Comparison of ENCODE assay signal across 9 cellular contexts in genomic region chr19:39792999-39793546, GRCh38. TPM values are rescaled to one million over a fixed set of nuclear protein-coding genes. Genes with fewer than 3 reads are reported as not detected.
A peak's percentile ranks its signal among the peaks of the same experiment; 100 is the strongest.
DNase-seq lines count a peak whose midpoint lies in the region; TF ChIP-seq lines count a peak whose summit lies in the region.
"Had no signal": no experiment of that assay in that cellular context is flagged by ENCODE, and none has a peak within 500 bp of the region (broad histone marks: within the 10 kb centered on the region; RNA-seq: fewer than 3 reads in every experiment).

No MANE protein-coding gene starts in this region.

- H3K9ac ChIP-seq in GM23248, result no peak overlapping the region
- no peak overlapping the region for H3K9ac ChIP-seq in trophoblast cell (ENCODE audit: low read length)

- CTCF ChIA-PET in CD4-positive, alpha-beta memory T cell (lab: Charles Lee; ENCODE audit: partially characterized antibody), result interaction anchor here (0.9 to 8.2 kb wide), 19 partner anchors 9 to 842 kb away, joined by 3 to 168 read pairs (median 6); partner anchors contain the start of genes DYRK1B, FBL and PSMC4

- POLR2A ChIA-PET in CD4-positive, alpha-beta memory T cell (lab: Charles Lee; ENCODE audit: partially characterized antibody), result interaction anchor here (0.6 to 2.2 kb wide), 2 partner anchors 52 to 226 kb away, joined by 4 to 16 read pairs; partner anchors contain the start of gene FBL

- H3K9me3 Mint-ChIP-seq in CD4-positive, alpha-beta memory T cell, result peaks cover under 1 to 12% (median 8%) of the 10 kb centered on the region in 8 donors

- no peak overlapping the region for H2BK12ac ChIP-seq in trophoblast cell (ENCODE audit: low read length)

- no peak overlapping the region for H4K12ac ChIP-seq in trophoblast cell (ENCODE audit: low read depth, low read length)

- no peak overlapping the region for H3K14ac ChIP-seq in trophoblast cell (ENCODE audit: low read length)

- TF ChIP-seq CTCF in thyroid gland (IDR thresholded peaks at IDR 0.05), result peak; percentile 64 to 93 (median 88)

- H3F3A ChIP-seq in GM23248 (ENCODE audit: insufficient read depth), result no peaks in the 10 kb centered on the region

- H2AFZ ChIP-seq in GM23248 (peak overlapping the region; percentile 97), trophoblast cell (ENCODE audit: insufficient read depth, low read length, poor library complexity) (peak overlapping the region; percentile 57)

- H3K23ac ChIP-seq in trophoblast cell (ENCODE audit: low read length), result no peak overlapping the region

- H3K9me2 ChIP-seq in GM23248 (ENCODE audit: insufficient read depth), result no peaks in the 10 kb centered on the region

- H3K4me1 ChIP-seq in CD4-positive, alpha-beta memory T cell (ENCODE audit: insufficient read depth, low read length), result peaks cover 3% of the 10 kb centered on the region
- H3K4me1 ChIP-seq in GM23248 (ENCODE audit: insufficient read depth), result no peaks in the 10 kb centered on the region
- H3K4me1 ChIP-seq in trophoblast cell (ENCODE audit: control insufficient read depth in 1 of 2, insufficient read depth in 2 of 2, low read length in 2 of 2), result no peaks in the 10 kb centered on the region
- no peaks in the 10 kb centered on the region for H3K4me1 ChIP-seq in thyroid gland

- DNase-seq in CD4-positive, alpha-beta memory T cell, result peak; percentile 67 to 78 (median 69)
- DNase-seq in GM23248 (peak; percentile 91), NCI-H1092 treated with DMSO at 0.1 percent for 48 hours (lab: John Stamatoyannopoulos, UW) (peak; percentile 68), SW480 (ENCODE audit: low spot score) (peak; percentile 72), cardiac septum (ENCODE audit: low spot score) (peak; percentile 78), trophoblast cell (peak; percentile 42 to 79), thyroid gland (peak; percentile 75 to 84)
- DNase-seq in activated naive CD8-positive, alpha-beta T cell treated with anti-CD3 and anti-CD28 coated beads, Interleukin-2, amount 50 U/mL, for 16 hours (ENCODE audit: low read depth, low spot score), result peak; percentile 40

- H2BK5ac ChIP-seq in trophoblast cell (ENCODE audit: low read depth, low read length, poor library complexity), result no peak overlapping the region

- WGBS in GM23248 (ENCODE audit: low coverage in 1 of 2, low lambda C conversion rate in 2 of 2, missing lambda C conversion rate in 2 of 2), 2 experiments, result 1 to 2% methylated on average over 17 of the region's 17 CpGs
- no CpG with 5 or more reads among the region's 17 CpGs for WGBS in trophoblast cell (ENCODE audit: extremely low coverage, insufficient coverage, insufficient read length)
- WGBS in thyroid gland, 2 donors, result 0 to 1% methylated on average over 9 to 17 of the region's 17 CpGs

- H3K4me2 ChIP-seq in GM23248 (ENCODE audit: unreplicated experiment) (peak overlapping the region; percentile 87), trophoblast cell (ENCODE audit: low read length) (peak overlapping the region; percentile 65)

- H3K4ac ChIP-seq in trophoblast cell (ENCODE audit: low read depth, low read length), result no peak overlapping the region

- H3K79me2 ChIP-seq in GM23248 (ENCODE audit: insufficient read depth) (no peaks in the 10 kb centered on the region), trophoblast cell (ENCODE audit: control insufficient read depth, insufficient read depth, low read length, poor library complexity) (no peaks in the 10 kb centered on the region)

- H3K36me3 Mint-ChIP-seq in CD4-positive, alpha-beta memory T cell, result no peaks in the 10 kb centered on the region

- peaks cover 0 to 5% (median 2%) of the 10 kb centered on the region in 4 donors for H3K4me1 Mint-ChIP-seq in CD4-positive, alpha-beta memory T cell

- H2BK120ac ChIP-seq in trophoblast cell (ENCODE audit: insufficient read depth, low read length, poor library complexity), result no peak overlapping the region

- H3K27ac Mint-ChIP-seq in CD4-positive, alpha-beta memory T cell, result peak overlapping the region in 2 of 7 donors; percentile 19 to 69

- H2AK5ac ChIP-seq in trophoblast cell (ENCODE audit: low read length), result no peak overlapping the region

- no peak overlapping the region for H3K18ac ChIP-seq in trophoblast cell (ENCODE audit: low read length)

- peaks cover 0 to 9% of the 10 kb centered on the region in 2 donors for H3K27me3 Mint-ChIP-seq in CD4-positive, alpha-beta memory T cell

- in situ Hi-C loops in GM23248 (cut with MboI), result no loop called here

- intact Hi-C loops in CD4-positive, alpha-beta memory T cell (cut with micrococcal nuclease), result loop anchor here (1.0 to 2.0 kb wide), 4 partner anchors 32 to 346 kb away; no protein-coding TSS in a partner anchor
- intact Hi-C loops in cardiac septum (cut with DNase I) (loop anchor here (1.0 to 10.0 kb wide), 2 partner anchors 49 to 182 kb away; partner anchors contain the start of gene PSMC4), thyroid gland (cut with DNase I) (loop anchor here (5.0 kb wide), 2 partner anchors 49 to 179 kb away; partner anchors contain the start of gene PSMC4)

- TF ChIP-seq POLR2A in thyroid gland (IDR thresholded peaks at IDR 0.05), result no peak

- peak overlapping the region; percentile 45 for H4K8ac ChIP-seq in trophoblast cell (ENCODE audit: low read depth, low read length)

- no peaks in the 10 kb centered on the region for H3K27me3 ChIP-seq in CD4-positive, alpha-beta memory T cell (ENCODE audit: insufficient read depth, low read length)
- H3K27me3 ChIP-seq in GM23248 (replicated peaks; ENCODE audit: insufficient read depth) (peaks cover 20% of the 10 kb centered on the region; the same call in 1 of the 2 replicates), trophoblast cell (ENCODE audit: insufficient read depth, low read length) (no peaks in the 10 kb centered on the region), thyroid gland (no peaks in the 10 kb centered on the region)

- H3K27ac ChIP-seq in CD4-positive, alpha-beta memory T cell (ENCODE audit: low read depth, low read length), result no peak overlapping the region
- H3K27ac ChIP-seq in GM23248 (no peak overlapping the region), trophoblast cell (ENCODE audit: low read depth, low read length) (no peak overlapping the region), thyroid gland (no peak overlapping the region)

- peak overlapping the region; percentile 71 to 85 (median 80) for H3K4me3 Mint-ChIP-seq in CD4-positive, alpha-beta memory T cell

- no peaks in the 10 kb centered on the region for H3K79me1 ChIP-seq in trophoblast cell (ENCODE audit: low read length)

- peaks cover 0 to under 1% of the 10 kb centered on the region in 2 donors for H3K9me3 ChIP-seq in CD4-positive, alpha-beta memory T cell (ENCODE audit: control insufficient read depth in 1 of 2, low read length in 2 of 2)
- H3K9me3 ChIP-seq in GM23248 (ENCODE audit: low read depth), result no peaks in the 10 kb centered on the region
- no peaks in the 10 kb centered on the region for H3K9me3 ChIP-seq in trophoblast cell (ENCODE audit: insufficient read depth, low read depth, low read length)
- no peaks in the 10 kb centered on the region for H3K9me3 ChIP-seq in thyroid gland

- no peak overlapping the region for H4K91ac ChIP-seq in trophoblast cell (ENCODE audit: low read depth, low read length)

- H3K36me3 ChIP-seq in CD4-positive, alpha-beta memory T cell (ENCODE audit: insufficient read depth, low read length), result no peaks in the 10 kb centered on the region
- H3K36me3 ChIP-seq in GM23248 (ENCODE audit: low read depth) (no peaks in the 10 kb centered on the region), trophoblast cell (ENCODE audit: control insufficient read depth in 1 of 2, insufficient read depth in 2 of 2, low read length in 2 of 2) (no peaks in the 10 kb centered on the region), thyroid gland (no peaks in the 10 kb centered on the region)

- H4K20me1 ChIP-seq in GM23248 (ENCODE audit: insufficient read depth), result no peaks in the 10 kb centered on the region

- peak overlapping the region; percentile 63 to 73 for H3K4me3 ChIP-seq in CD4-positive, alpha-beta memory T cell (ENCODE audit: low read length in 2 of 2)
- H3K4me3 ChIP-seq in GM23248 (peak overlapping the region; percentile 89), trophoblast cell (ENCODE audit: low read depth, low read length) (no peak overlapping the region), thyroid gland (replicated peaks in 1 of 3) (peak overlapping the region in 1 of 3 donors; percentile 25)

RNA-seq across cellular contexts. Expression of gene LEUTX, which starts 14.4 kb away (rescaled TPM):
- total RNA-seq in CD4-positive, alpha-beta memory T cell, result not detected
- polyA plus RNA-seq in CD4-positive, alpha-beta memory T cell, result not detected
- not detected in 2 replicates for total RNA-seq in GM23248 (2014; rRNA removed; shearing (Covaris generic))
- polyA plus RNA-seq in GM23248 (2016; fragmentation: Nextera tagmentation; extraction: Ambion mirVana), result not detected in 2 replicates
- total RNA-seq in cardiac septum, result not detected
- polyA plus RNA-seq in trophoblast cell (2013), result not detected in 2 replicates
- not detected for total RNA-seq in thyroid gland
- total RNA-seq: T-helper 1 cell treated with Interleukin-12 subunit alpha and Interleukin-12 subunit beta and Interleukin-4 antibody, amounts not matched to agents 30 ng/mL and 1 ng/mL, for 36 hours had no signal

RNA-seq across cellular contexts. Expression of gene DYRK1B, which starts 40.9 kb away (rescaled TPM):
- 10 to 100 TPM; 28.4 to 30.9 TPM for total RNA-seq in CD4-positive, alpha-beta memory T cell
- 10 to 100 TPM in 1 of 2 donors, 1 to 10 TPM in 1; 7.0 to 15.0 TPM for polyA plus RNA-seq in CD4-positive, alpha-beta memory T cell
- 9.4 and 11.1 TPM in 2 replicates for total RNA-seq in GM23248 (2014; rRNA removed; shearing (Covaris generic))
- 14.9 and 15.0 TPM in 2 replicates for polyA plus RNA-seq in GM23248 (2016; fragmentation: Nextera tagmentation; extraction: Ambion mirVana)
- total RNA-seq in cardiac septum, result 31.2 TPM
- 16.6 and 16.9 TPM in 2 replicates for polyA plus RNA-seq in trophoblast cell (2013)
- 10 to 100 TPM; 15.6 to 31.2 (median 22.6) TPM for total RNA-seq in thyroid gland

RNA-seq across cellular contexts. Expression of gene FBL, which starts 53.1 kb away (rescaled TPM):
- total RNA-seq in CD4-positive, alpha-beta memory T cell, result 100 to 1,000 TPM; 282 to 295 TPM
- 100 to 1,000 TPM; 173 to 174 TPM for polyA plus RNA-seq in CD4-positive, alpha-beta memory T cell
- total RNA-seq in GM23248 (2014; rRNA removed; shearing (Covaris generic)), result 59.3 and 66.9 TPM in 2 replicates
- polyA plus RNA-seq in GM23248 (2016; fragmentation: Nextera tagmentation; extraction: Ambion mirVana), result 61.1 and 63.9 TPM in 2 replicates
- total RNA-seq in cardiac septum (64.8 TPM), thyroid gland (100 to 1,000 TPM in 1 of 4 donors, 10 to 100 TPM in 3; 80.9 to 118 (median 91.1) TPM)
- 183 and 189 TPM in 2 replicates for polyA plus RNA-seq in trophoblast cell (2013)

RNA-seq across cellular contexts. Expression of gene CLC, which starts 55.2 kb away (rescaled TPM):
- under 1 TPM; 0.58 to 0.96 TPM for total RNA-seq in CD4-positive, alpha-beta memory T cell
- under 1 TPM in 1 of 2 donors, not detected in 1; 0.93 TPM for polyA plus RNA-seq in CD4-positive, alpha-beta memory T cell
- not detected in 2 replicates for total RNA-seq in GM23248 (2014; rRNA removed; shearing (Covaris generic))
- not detected in 2 replicates for polyA plus RNA-seq in GM23248 (2016; fragmentation: Nextera tagmentation; extraction: Ambion mirVana)
- total RNA-seq in cardiac septum (0.94 TPM), thyroid gland (not detected)
- not detected in 2 replicates for polyA plus RNA-seq in trophoblast cell (2013)

Comparison
In these comparisons a context has a peak if more than half of its experiments do, and no peak if none do; other contexts are left out.
1. DNase-seq: peak in every context shown above with its lines; median percentile 91 in GM23248; 80 in thyroid gland; 78 in cardiac septum; 72 in SW480; 69 in CD4-positive, alpha-beta memory T cell; 68 in NCI-H1092 treated with DMSO at 0.1 percent for 48 hours; 60 in trophoblast cell; 40 in activated naive CD8-positive, alpha-beta T cell treated with anti-CD3 and anti-CD28 coated beads, Interleukin-2, amount 50 U/mL, for 16 hours.